ENCODE assay signal across 8 cellular contexts in the genomic region with DNA sequence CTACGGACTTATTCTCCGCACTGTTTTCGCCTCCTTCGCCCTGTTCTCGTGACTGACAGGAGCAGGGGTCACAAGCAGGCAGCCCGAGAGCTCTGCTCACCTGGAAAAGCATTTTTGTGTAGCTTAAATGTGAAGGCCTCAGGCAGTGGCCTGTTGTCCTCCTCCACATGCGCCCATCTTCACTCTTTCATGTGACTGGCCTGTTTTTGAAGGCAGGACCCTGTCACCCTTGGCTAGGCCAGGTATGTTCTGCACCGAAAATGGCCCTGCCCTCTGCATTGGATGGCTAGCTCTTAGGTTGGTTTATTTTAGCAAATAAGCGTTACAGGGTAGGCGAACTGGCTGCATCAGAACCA. TPM values are rescaled to one million over a fixed set of nuclear protein-coding genes. Genes with fewer than 3 reads are reported as not detected.
DNase-seq lines count a peak whose midpoint lies in the region; ATAC-seq and TF ChIP-seq lines count a peak whose summit lies in the region.

No MANE protein-coding gene starts in this region.

- peak overlapping the region; percentile 82 for H3K4me3 Mint-ChIP-seq in activated naive CD4-positive, alpha-beta T cell treated with anti-CD3 and anti-CD28 coated beads for 36 hours

- H3K36me3 ChIP-seq in mammary epithelial cell (ENCODE audit: insufficient read depth, low read length) (no peaks in the 10 kb centered on the region), lung (ENCODE audit: control insufficient read depth in 2 of 2, insufficient read depth in 2 of 2, low read length in 2 of 2) (no peaks in the 10 kb centered on the region), urinary bladder (ENCODE audit: insufficient read depth) (no peaks in the 10 kb centered on the region)

- H3K27me3 Mint-ChIP-seq in activated naive CD4-positive, alpha-beta T cell treated with anti-CD3 and anti-CD28 coated beads for 36 hours (ENCODE audit: low read depth): no peaks in the 10 kb centered on the region

- dilution Hi-C loops in mammary epithelial cell (cut with HindIII; ENCODE audit: low sequenced_read_pairs): no loop called here

- peak overlapping the region; percentile 97 for H2AFZ ChIP-seq in mammary epithelial cell (ENCODE audit: low read depth, low read length)

- in situ Hi-C loops in mammary epithelial cell (cut with MboI; ENCODE audit: low sequenced_read_pairs in 2 of 2): no loop called here

- TF ChIP-seq CTCF in mammary epithelial cell (conservative IDR thresholded peaks at IDR 0.05 in 1 of 2, IDR thresholded peaks at IDR 0.05 in 1 of 2; ENCODE audit: extremely low read depth in 1 of 2, insufficient read depth in 1 of 2, low read depth in 1 of 2, low read length in 2 of 2): no peak
- TF ChIP-seq CTCF in lung (IDR thresholded peaks at IDR 0.05; ENCODE audit: control extremely low read depth, extremely low read depth): no peak

- peak overlapping the region; percentile 84 to 97 (median 87) for H3K4me3 ChIP-seq in mammary epithelial cell (replicated peaks in 1 of 3; ENCODE audit: insufficient read depth in 1 of 3, low read depth in 2 of 3, low read length in 3 of 3)
- H3K4me3 ChIP-seq in lung: peak overlapping the region; percentile 96
- peak overlapping the region; percentile 61 for H3K4me3 ChIP-seq in urinary bladder (ENCODE audit: low read depth, low read length)

- WGBS in mammary epithelial cell (ENCODE audit: low coverage, missing lambda C conversion rate): 78% methylated on average over 10 of the region's 10 CpGs
- WGBS in lung, 2 donors: 71 to 72% methylated on average over 10 of the region's 10 CpGs
- 61% methylated on average over 10 of the region's 10 CpGs for WGBS in urinary bladder

- no TSS peak for BruUV-seq in mammary epithelial cell (replicated peaks; lab: Mats Ljungman, UMichigan)

- CTCF ChIA-PET in activated naive CD4-positive, alpha-beta T cell treated with anti-CD3 and anti-CD28 coated beads for 36 hours (lab: Charles Lee): no interaction called here
- CTCF ChIA-PET in mammary epithelial cell (lab: Charles Lee; ENCODE audit: low non-redundant PET): interaction anchor here (0.6 kb wide), 1 partner anchor 40 kb away, joined by 4 read pairs; no protein-coding TSS in a partner anchor

- intact Hi-C loops in activated naive CD4-positive, alpha-beta T cell treated with anti-CD3 and anti-CD28 coated beads for 36 hours (cut with micrococcal nuclease): loop anchor here (2.0 to 5.0 kb wide), 4 partner anchors 121 to 372 kb away; a partner anchor contains a TSS
- intact Hi-C loops in mammary epithelial cell (cut with micrococcal nuclease): loop anchor here (1.0 to 5.0 kb wide), 3 partner anchors 23 to 59 kb away; no protein-coding TSS in a partner anchor

- H3K9ac ChIP-seq in mammary epithelial cell (ENCODE audit: insufficient read depth, low read length): no peak overlapping the region

- no peaks in the 10 kb centered on the region for H3K36me3 Mint-ChIP-seq in activated naive CD4-positive, alpha-beta T cell treated with anti-CD3 and anti-CD28 coated beads for 36 hours (ENCODE audit: low read depth)

- peak; percentile 5 for ATAC-seq in lung (ENCODE audit: insufficient read depth, low FRiP score)
- ATAC-seq in GM21529 (IDR thresholded peaks at IDR 0.05; ENCODE audit: unreplicated experiment): no peak

- no peak for DNase-seq in activated naive CD4-positive, alpha-beta T cell treated with anti-CD3 and anti-CD28 coated beads for 36 hours
- DNase-seq in activated naive CD4-positive, alpha-beta T cell treated with anti-CD3 and anti-CD28 coated beads, Interleukin-2, amount 50 U/mL, for 16 hours: no peak
- DNase-seq in mammary epithelial cell (no peak), lung (ENCODE audit: low spot score) (no peak), SHP77 (lab: John Stamatoyannopoulos, UW) (no peak), superior temporal gyrus (ENCODE audit: extremely low spot score) (no peak)

- H3K9me3 ChIP-seq in mammary epithelial cell (replicated peaks; ENCODE audit: insufficient read depth, low read length) (no peaks in the 10 kb centered on the region), lung (ENCODE audit: control insufficient read depth in 2 of 2, insufficient read depth in 1 of 2, low read length in 1 of 2) (no peaks in the 10 kb centered on the region)

- peaks cover 7% of the 10 kb centered on the region for H3K9me3 Mint-ChIP-seq in activated naive CD4-positive, alpha-beta T cell treated with anti-CD3 and anti-CD28 coated beads for 36 hours

- H3K4me1 ChIP-seq in mammary epithelial cell (ENCODE audit: insufficient read depth, low read length) (peaks cover 4% of the 10 kb centered on the region), lung (ENCODE audit: control insufficient read depth in 2 of 2, insufficient read depth in 2 of 2, low read length in 2 of 2) (peaks cover 2 to 3% of the 10 kb centered on the region in 2 donors), urinary bladder (ENCODE audit: insufficient read depth) (no peaks in the 10 kb centered on the region)

- H3K79me2 ChIP-seq in mammary epithelial cell (ENCODE audit: insufficient read depth, low read length): peaks cover 8% of the 10 kb centered on the region

- H3K27ac ChIP-seq in mammary epithelial cell (ENCODE audit: insufficient read depth, low read depth, low read length) (no peak overlapping the region), lung (ENCODE audit: low read depth in 1 of 2, low read length in 1 of 2) (peak overlapping the region; percentile 91 to 97), urinary bladder (ENCODE audit: low read depth) (peak overlapping the region; percentile 60)

- no peaks in the 10 kb centered on the region for H3K27me3 ChIP-seq in mammary epithelial cell (ENCODE audit: insufficient read depth, low read length)
- no peaks in the 10 kb centered on the region for H3K27me3 ChIP-seq in lung (ENCODE audit: control insufficient read depth, insufficient read depth)

- no peaks in the 10 kb centered on the region for H4K20me1 ChIP-seq in mammary epithelial cell (ENCODE audit: insufficient read depth, low read length)

- H3K27ac Mint-ChIP-seq in activated naive CD4-positive, alpha-beta T cell treated with anti-CD3 and anti-CD28 coated beads for 36 hours: no peak overlapping the region

- H3K4me1 Mint-ChIP-seq in activated naive CD4-positive, alpha-beta T cell treated with anti-CD3 and anti-CD28 coated beads for 36 hours (ENCODE audit: low read depth): peaks cover 20% of the 10 kb centered on the region

- H3K4me2 ChIP-seq in mammary epithelial cell (ENCODE audit: insufficient read depth, low read depth, low read length): peak overlapping the region; percentile 93

RNA-seq across cellular contexts. Expression of a gene that starts 0.6 kb away (rescaled TPM):
- total RNA-seq in activated naive CD4-positive, alpha-beta T cell treated with anti-CD3 and anti-CD28 coated beads for 36 hours: 1 to 10 TPM; 3.6 to 5.2 TPM
- total RNA-seq in mammary epithelial cell: 10 to 100 TPM; 22.4 to 38.2 TPM
- polyA plus RNA-seq in mammary epithelial cell: 4.6 TPM
- 25.1 TPM for polyA minus RNA-seq in mammary epithelial cell
- total RNA-seq in lung: 10 to 100 TPM; 21.6 to 66.4 TPM
- 1 to 10 TPM; 2.5 to 3.5 TPM for polyA plus RNA-seq in lung
- total RNA-seq in urinary bladder: 89.6 TPM
- 5.3 TPM for polyA plus RNA-seq in urinary bladder
